In genomic region chr1:43706598-43707190, GRCh38 we compare ENCODE assay signal across 8 cellular contexts.
A peak's percentile ranks its signal among the peaks of the same experiment; 100 is the strongest.
DNase-seq lines count a peak whose midpoint lies in the region; TF ChIP-seq lines count a peak whose summit lies in the region.

No MANE protein-coding gene starts in this region.

- TF ChIP-seq CTCF in NB4 (IDR thresholded peaks at IDR 0.05; ENCODE audit: low read depth, low read length) = no peak

- DNase-seq in activated T-cell treated with anti-CD3 and anti-CD28 coated beads for 24 hours (ENCODE audit: low read depth) (peak; percentile 5), NB4 (ENCODE audit: low read depth) (peak; percentile 51), adipocyte (ENCODE audit: low read depth) (peak; percentile 39), COLO829 (ENCODE audit: low spot score) (no peak), SKM-1 (lab: John Stamatoyannopoulos, UW; ENCODE audit: unreplicated experiment) (no peak)
- DNase-seq in activated T-cell treated with anti-CD3 and anti-CD28 coated beads, Interleukin-2, amount 50 U/mL, for 1 hour = no peak
- peak; percentile 15 for DNase-seq in stimulated activated CD4-positive, alpha-beta T cell treated with anti-CD3 and anti-CD28 coated beads, Interleukin-12 subunit alpha, Interleukin-12 subunit beta, amount 100 ng/mL, for 4 hours

- H3K9me3 ChIP-seq in adipocyte (ENCODE audit: control insufficient read depth, low read length) (no peaks in the 10 kb centered on the region), iPS-18c (ENCODE audit: control insufficient read depth, insufficient read depth, low read length) (no peaks in the 10 kb centered on the region)

- H3K4me3 ChIP-seq in NB4 (ENCODE audit: low read depth, low read length) (peak overlapping the region; percentile 89), adipocyte (ENCODE audit: low read length) (peak overlapping the region; percentile 92), iPS-18c (ENCODE audit: insufficient read depth, low read depth, low read length) (peak overlapping the region; percentile 86)

- TF ChIP-seq POLR2A in NB4 (IDR thresholded peaks at IDR 0.05; ENCODE audit: extremely low read depth, insufficient read length) = no peak

- no peaks in the 10 kb centered on the region for H3K27me3 ChIP-seq in adipocyte (replicated peaks; ENCODE audit: control insufficient read depth, insufficient read depth, low read length)

- peak overlapping the region; percentile 91 for H3K9ac ChIP-seq in adipocyte (ENCODE audit: low read length)

- peaks cover 39% of the 10 kb centered on the region for H3K36me3 ChIP-seq in adipocyte (ENCODE audit: control insufficient read depth, insufficient read depth, low read length, severe bottlenecking)

- peaks cover 43% of the 10 kb centered on the region for H3K4me1 ChIP-seq in adipocyte (ENCODE audit: control insufficient read depth, insufficient read depth, low read length)

Comparison
In these comparisons a context has a peak if more than half of its experiments do, and no peak if none do; other contexts are left out.
1. DNase-seq: peak in activated T-cell treated with anti-CD3 and anti-CD28 coated beads for 24 hours (single experiment), NB4 (single experiment), adipocyte (single experiment) and stimulated activated CD4-positive, alpha-beta T cell treated with anti-CD3 and anti-CD28 coated beads, Interleukin-12 subunit alpha, Interleukin-12 subunit beta, amount 100 ng/mL, for 4 hours (single experiment); none in activated T-cell treated with anti-CD3 and anti-CD28 coated beads, Interleukin-2, amount 50 U/mL, for 1 hour (single experiment), COLO829 (single experiment) and SKM-1 (single experiment).
2. Peak in every context shown above with its lines, with median percentiles within 50 percentile points of each other: H3K4me3 ChIP-seq.